In the genomic region with DNA sequence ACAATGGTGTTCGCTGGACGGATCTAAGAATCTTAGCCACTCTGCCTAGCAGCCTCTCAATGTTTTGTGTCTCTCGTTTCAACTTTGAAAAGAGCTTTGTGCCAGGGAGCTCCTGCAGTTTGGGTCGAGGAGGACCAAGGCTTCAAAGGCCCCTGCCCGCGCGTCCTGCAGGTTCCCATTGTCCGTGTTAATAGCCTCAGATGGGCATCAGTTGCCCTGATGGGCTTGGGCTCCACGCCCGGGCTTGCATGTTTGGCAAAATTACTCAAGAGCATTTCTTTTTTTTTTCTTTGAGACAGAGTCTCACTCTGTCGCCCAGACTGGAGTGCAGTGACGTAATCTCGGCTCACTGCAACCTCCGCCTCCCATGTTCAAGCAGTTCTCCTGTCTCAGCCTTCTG, we compare ENCODE assay signal across 23 cellular contexts.
A peak's percentile ranks its signal among the peaks of the same experiment; 100 is the strongest.
DNase-seq lines count a peak whose midpoint lies in the region; ATAC-seq and TF ChIP-seq lines count a peak whose summit lies in the region.
"Had no signal": no experiment of that assay in that cellular context is flagged by ENCODE, and none has a peak within 500 bp of the region (broad histone marks: within the 10 kb centered on the region; RNA-seq: fewer than 3 reads in every experiment).

No MANE protein-coding gene starts in this region.

- BruUV-seq in MCF 10A (replicated peaks; lab: Mats Ljungman, UMichigan) = no TSS peak

- TF ChIP-seq POLR2A in breast epithelium (IDR thresholded peaks at IDR 0.05) (no peak), body of pancreas (IDR thresholded peaks at IDR 0.05) (no peak), gastrocnemius medialis (IDR thresholded peaks at IDR 0.05) (no peak)

- H3K27ac Mint-ChIP-seq in MCF 10A (ENCODE audit: low read depth, unreplicated experiment) = no peak overlapping the region
- H3K27ac Mint-ChIP-seq: CD14-positive monocyte; CD4-positive, alpha-beta T cell; GM23338 had no signal

- H3K27me3 Mint-ChIP-seq in MCF 10A (ENCODE audit: insufficient read depth, unreplicated experiment) = no peaks in the 10 kb centered on the region

- WGBS in body of pancreas, 2 donors = 93 to 98% methylated on average over 14 of the region's 14 CpGs

- ATAC-seq in sciatic nerve = no peak
- no peak for ATAC-seq in body of pancreas
- ATAC-seq in GM18517 (IDR thresholded peaks at IDR 0.05; ENCODE audit: unreplicated experiment) = no peak
- no peak for ATAC-seq in gastrocnemius medialis
- ATAC-seq: A549, GM23338, HCT116 had no signal

- TF ChIP-seq CTCF in MCF 10A (IDR thresholded peaks at IDR 0.05; ENCODE audit: unreplicated experiment) (no peak), breast epithelium (IDR thresholded peaks at IDR 0.05) (no peak), body of pancreas (IDR thresholded peaks at IDR 0.05) (no peak), gastrocnemius medialis (IDR thresholded peaks at IDR 0.05 in 4 of 5, conservative IDR thresholded peaks at IDR 0.05 in 1 of 5) (no peak)

- intact Hi-C loops in MCF 10A (cut with micrococcal nuclease) (no loop called here), breast epithelium (cut with DNase I; ENCODE audit: low total_unique reads) (no loop called here), sciatic nerve (cut with DNase I) (no loop called here), body of pancreas (cut with DNase I) (no loop called here), gastrocnemius medialis (cut with DNase I; ENCODE audit: low total_unique reads) (no loop called here)

- peaks cover 12% of the 10 kb centered on the region for H3K9me3 Mint-ChIP-seq in MCF 10A (ENCODE audit: unreplicated experiment)

- POLR2A ChIA-PET in MCF 10A (lab: Yijun Ruan, JAX) = no interaction called here

- no peaks in the 10 kb centered on the region for H3K36me3 ChIP-seq in breast epithelium
- H3K36me3 ChIP-seq in body of pancreas (replicated peaks in 1 of 2; ENCODE audit: insufficient read depth in 1 of 2, low read depth in 2 of 2) = no peaks in the 10 kb centered on the region
- no peaks in the 10 kb centered on the region for H3K36me3 ChIP-seq in gastrocnemius medialis
- H3K36me3 ChIP-seq: BE2C; BLaER1 treated with 17β-estradiol and CSF1 and Interleukin-3, amounts not matched to agents 10 nM and 100 nM had no signal

- H3K4me3 Mint-ChIP-seq in MCF 10A (ENCODE audit: unreplicated experiment) = no peak overlapping the region
- H3K4me3 Mint-ChIP-seq: CD14-positive monocyte; CD4-positive, alpha-beta T cell; CD8-positive, alpha-beta memory T cell; GM23338; H9 had no signal

- H3K27ac ChIP-seq in breast epithelium (no peak overlapping the region), body of pancreas (no peak overlapping the region), gastrocnemius medialis (no peak overlapping the region)
- H3K27ac ChIP-seq: A549; BLaER1 treated with 17β-estradiol and CSF1 and Interleukin-3, amounts not matched to agents 10 nM and 100 nM had no signal

- H3K36me3 Mint-ChIP-seq in MCF 10A (ENCODE audit: insufficient read depth, unreplicated experiment) = peaks cover 5% of the 10 kb centered on the region
- H3K36me3 Mint-ChIP-seq: CD14-positive monocyte; CD8-positive, alpha-beta memory T cell had no signal

- no peak overlapping the region for H3K4me3 ChIP-seq in breast epithelium
- H3K4me3 ChIP-seq in body of pancreas = no peak overlapping the region
- H3K4me3 ChIP-seq in gastrocnemius medialis = no peak overlapping the region
- H3K4me3 ChIP-seq: A549; BLaER1 treated with 17β-estradiol and CSF1 and Interleukin-3, amounts not matched to agents 10 nM and 100 nM; GM23338 had no signal

- H3K4me1 Mint-ChIP-seq in MCF 10A (ENCODE audit: insufficient read depth, unreplicated experiment) = no peaks in the 10 kb centered on the region
- H3K4me1 Mint-ChIP-seq: CD14-positive monocyte; CD8-positive, alpha-beta memory T cell had no signal

- peak; percentile 14 for DNase-seq in MCF 10A (ENCODE audit: unreplicated experiment)
- no peak for DNase-seq in breast epithelium (ENCODE audit: low spot score in 2 of 2)
- peak; percentile 9 for DNase-seq in cerebellum (ENCODE audit: low spot score)
- DNase-seq in sciatic nerve (ENCODE audit: low spot score) = peak; percentile 28
- DNase-seq in body of pancreas = no peak
- DNase-seq in gastrocnemius medialis = no peak
- DNase-seq: 8988T; ACHN; AML-193; BE2C; CD4-positive, alpha-beta T cell; CD8-positive, alpha-beta memory T cell; DMS 273 treated with DMSO at 0.1 percent for 48 hours; DMS79; EL; GF-D8; H9 had no signal

- H3K27me3 ChIP-seq in breast epithelium = no peaks in the 10 kb centered on the region
- H3K27me3 ChIP-seq in body of pancreas = no peaks in the 10 kb centered on the region
- H3K27me3 ChIP-seq in gastrocnemius medialis = no peaks in the 10 kb centered on the region
- H3K27me3 ChIP-seq: BE2C; BLaER1 treated with 17β-estradiol and CSF1 and Interleukin-3, amounts not matched to agents 10 nM and 100 nM had no signal

- CTCF ChIA-PET in MCF 10A (lab: Yijun Ruan, JAX) = interaction anchor here (0.6 kb wide), 1 partner anchor 593 kb away, joined by 3 read pairs; no protein-coding TSS in a partner anchor

- in situ Hi-C loops in gastrocnemius medialis (cut with MboI; ENCODE audit: low sequenced_read_pairs in 4 of 4) = no loop called here

- H3K9me3 ChIP-seq in breast epithelium (peaks cover 0 to 15% of the 10 kb centered on the region in 2 donors), body of pancreas (no peaks in the 10 kb centered on the region), gastrocnemius medialis (no peaks in the 10 kb centered on the region)
- H3K9me3 ChIP-seq: BE2C had no signal

- no peaks in the 10 kb centered on the region for H3K4me1 ChIP-seq in breast epithelium
- no peaks in the 10 kb centered on the region for H3K4me1 ChIP-seq in body of pancreas
- peaks cover 0 to 1% of the 10 kb centered on the region in 2 donors for H3K4me1 ChIP-seq in gastrocnemius medialis
- H3K4me1 ChIP-seq: A549, BE2C had no signal

Comparison
In these comparisons a context has a peak if more than half of its experiments do, and no peak if none do; other contexts are left out.
1. DNase-seq: peak in MCF 10A (single experiment), cerebellum (single experiment) and sciatic nerve (single experiment); none in breast epithelium (0 of 2), body of pancreas (0 of 4) and gastrocnemius medialis (0 of 2).